In genomic region chr17:1716076-1716911, GRCh38 we compare ENCODE assay signal across 1 cellular context.
TF ChIP-seq lines count a peak whose summit lies in the region.

No MANE protein-coding gene starts in this region.

TF ChIP-seq in HepG2, 621 proteins besides CTCF, POLR2A, EP300 and RAD21 (continued from another document and continues in another):
- TF ChIP-seq ELF1 (CRISPR knock-in tag; IDR thresholded peaks at IDR 0.05) (peak; percentile 26; the same call in 1 of the 2 replicates), ARNT2 (CRISPR knock-in tag; IDR thresholded peaks at IDR 0.05; ENCODE audit: low read depth) (peak; percentile 70), KDM4B (CRISPR knock-in tag; IDR thresholded peaks at IDR 0.05) (0 out of 2 replicates have a peak, but pooled peaks have one; percentile 49), DBP (CRISPR knock-in tag; IDR thresholded peaks at IDR 0.05; ENCODE audit: not compliant biosample characterization) (no peak), HOXA9 (CRISPR knock-in tag; IDR thresholded peaks at IDR 0.05; ENCODE audit: borderline replicate concordance) (no peak), ZFP36L1 (CRISPR knock-in tag; IDR thresholded peaks at IDR 0.05) (no peak), ZNF562 (CRISPR knock-in tag; IDR thresholded peaks at IDR 0.05; ENCODE audit: borderline replicate concordance) (no peak), POLR2AphosphoS5 (IDR thresholded peaks at IDR 0.05; ENCODE audit: low read depth, low read length) (peak; percentile 65), NFYB (CRISPR knock-in tag; IDR thresholded peaks at IDR 0.05) (peak; percentile 100), SRF (IDR thresholded peaks at IDR 0.05; ENCODE audit: low read depth, low read length) (0 out of 2 replicates have a peak, but pooled peaks have one; percentile 15), ZFX (CRISPR knock-in tag; IDR thresholded peaks at IDR 0.05; ENCODE audit: low read depth) (peak; percentile 36; the same call in 1 of the 2 replicates), NCOR1 (IDR thresholded peaks at IDR 0.05; ENCODE audit: borderline replicate concordance, low read length) (no peak), SMYD3 (CRISPR knock-in tag; IDR thresholded peaks at IDR 0.05) (no peak), HDAC1 (CRISPR knock-in tag; IDR thresholded peaks at IDR 0.05) (peak; percentile 92), ZNF772 (CRISPR knock-in tag; IDR thresholded peaks at IDR 0.05) (peak; percentile 21; the same call in 1 of the 2 replicates), CREM (IDR thresholded peaks at IDR 0.05) (peak; percentile 97), CREM (CRISPR knock-in tag; IDR thresholded peaks at IDR 0.05) (no peak; the same call in 1 of the 2 replicates), ZNF768 (CRISPR knock-in tag; IDR thresholded peaks at IDR 0.05) (peak; percentile 76; the same call in 1 of the 2 replicates), ZNF101 (CRISPR knock-in tag; IDR thresholded peaks at IDR 0.05; ENCODE audit: borderline replicate concordance, low read depth) (no peak), ZNF607 (CRISPR knock-in tag; IDR thresholded peaks at IDR 0.05; ENCODE audit: borderline replicate concordance) (peak; percentile 6; the same call in 1 of the 2 replicates), HDAC6 (IDR thresholded peaks at IDR 0.05; ENCODE audit: low read depth, low read length) (no peak), CBX5 (CRISPR knock-in tag; IDR thresholded peaks at IDR 0.05; ENCODE audit: borderline replicate concordance) (peak; percentile 12; the same call in 1 of the 2 replicates), ZNF530 (CRISPR knock-in tag; IDR thresholded peaks at IDR 0.05; ENCODE audit: low read depth) (no peak), NFE2L2 (IDR thresholded peaks at IDR 0.05; ENCODE audit: low read length) (peak; percentile 88), FLYWCH1 (CRISPR knock-in tag; IDR thresholded peaks at IDR 0.05) (no peak), ZKSCAN8 (CRISPR knock-in tag; IDR thresholded peaks at IDR 0.05; ENCODE audit: borderline replicate concordance) (no peak), FOXJ3 (CRISPR knock-in tag; IDR thresholded peaks at IDR 0.05; ENCODE audit: borderline replicate concordance) (0 out of 2 replicates have a peak, but pooled peaks have one; percentile 18), TCF7 (IDR thresholded peaks at IDR 0.05; ENCODE audit: low read depth) (no peak), HCFC1 (IDR thresholded peaks at IDR 0.05; ENCODE audit: low read depth, low read length) (peak; percentile 83), ZFAT (CRISPR knock-in tag; conservative IDR thresholded peaks at IDR 0.05) (no peak), FOXM1 (CRISPR knock-in tag; IDR thresholded peaks at IDR 0.05) (0 out of 2 replicates have a peak, but pooled peaks have one; percentile 22), ZNF510 (CRISPR knock-in tag; IDR thresholded peaks at IDR 0.05; ENCODE audit: low read depth) (peak; percentile 25; the same call in 1 of the 2 replicates), THYN1 (CRISPR knock-in tag; IDR thresholded peaks at IDR 0.05; ENCODE audit: borderline replicate concordance, low read depth) (no peak), RBAK (CRISPR knock-in tag; IDR thresholded peaks at IDR 0.05) (no peak), ZFP41 (CRISPR knock-in tag; IDR thresholded peaks at IDR 0.05; ENCODE audit: borderline replicate concordance) (no peak), HNRNPLL (IDR thresholded peaks at IDR 0.05; ENCODE audit: low read depth, low read length, poor library complexity, severe bottlenecking) (peak; percentile 77), ISL2 (CRISPR knock-in tag; IDR thresholded peaks at IDR 0.05) (peak; percentile 47; the same call in 1 of the 2 replicates), CBFB (CRISPR knock-in tag; IDR thresholded peaks at IDR 0.05) (peak; percentile 34; the same call in 1 of the 2 replicates), RBM39 (IDR thresholded peaks at IDR 0.05; ENCODE audit: low read depth, low read length, poor library complexity, severe bottlenecking) (peak; percentile 76), ZNF687 (CRISPR knock-in tag; IDR thresholded peaks at IDR 0.05) (peak; percentile 58; the same call in 1 of the 2 replicates), SMAD9 (CRISPR knock-in tag; IDR thresholded peaks at IDR 0.05) (no peak), KLF12 (CRISPR knock-in tag; IDR thresholded peaks at IDR 0.05; ENCODE audit: borderline replicate concordance) (peak; percentile 61; the same call in 1 of the 2 replicates), GABPA (IDR thresholded peaks at IDR 0.05; ENCODE audit: low read depth, low read length) (no peak), GABPA (CRISPR knock-in tag; IDR thresholded peaks at IDR 0.05; ENCODE audit: low read depth) (peak; percentile 67)
- TF ChIP-seq, protein P1, sequence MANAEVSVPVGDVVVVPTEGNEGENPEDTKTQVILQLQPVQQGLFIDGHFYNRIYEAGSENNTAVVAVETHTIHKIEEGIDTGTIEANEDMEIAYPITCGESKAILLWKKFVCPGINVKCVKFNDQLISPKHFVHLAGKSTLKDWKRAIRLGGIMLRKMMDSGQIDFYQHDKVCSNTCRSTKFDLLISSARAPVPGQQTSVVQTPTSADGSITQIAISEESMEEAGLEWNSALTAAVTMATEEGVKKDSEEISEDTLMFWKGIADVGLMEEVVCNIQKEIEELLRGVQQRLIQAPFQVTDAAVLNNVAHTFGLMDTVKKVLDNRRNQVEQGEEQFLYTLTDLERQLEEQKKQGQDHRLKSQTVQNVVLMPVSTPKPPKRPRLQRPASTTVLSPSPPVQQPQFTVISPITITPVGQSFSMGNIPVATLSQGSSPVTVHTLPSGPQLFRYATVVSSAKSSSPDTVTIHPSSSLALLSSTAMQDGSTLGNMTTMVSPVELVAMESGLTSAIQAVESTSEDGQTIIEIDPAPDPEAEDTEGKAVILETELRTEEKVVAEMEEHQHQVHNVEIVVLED (CRISPR knock-in tag; IDR thresholded peaks at IDR 0.05; ENCODE audit: borderline replicate concordance): peak; percentile 99
- TF ChIP-seq, protein P2, sequence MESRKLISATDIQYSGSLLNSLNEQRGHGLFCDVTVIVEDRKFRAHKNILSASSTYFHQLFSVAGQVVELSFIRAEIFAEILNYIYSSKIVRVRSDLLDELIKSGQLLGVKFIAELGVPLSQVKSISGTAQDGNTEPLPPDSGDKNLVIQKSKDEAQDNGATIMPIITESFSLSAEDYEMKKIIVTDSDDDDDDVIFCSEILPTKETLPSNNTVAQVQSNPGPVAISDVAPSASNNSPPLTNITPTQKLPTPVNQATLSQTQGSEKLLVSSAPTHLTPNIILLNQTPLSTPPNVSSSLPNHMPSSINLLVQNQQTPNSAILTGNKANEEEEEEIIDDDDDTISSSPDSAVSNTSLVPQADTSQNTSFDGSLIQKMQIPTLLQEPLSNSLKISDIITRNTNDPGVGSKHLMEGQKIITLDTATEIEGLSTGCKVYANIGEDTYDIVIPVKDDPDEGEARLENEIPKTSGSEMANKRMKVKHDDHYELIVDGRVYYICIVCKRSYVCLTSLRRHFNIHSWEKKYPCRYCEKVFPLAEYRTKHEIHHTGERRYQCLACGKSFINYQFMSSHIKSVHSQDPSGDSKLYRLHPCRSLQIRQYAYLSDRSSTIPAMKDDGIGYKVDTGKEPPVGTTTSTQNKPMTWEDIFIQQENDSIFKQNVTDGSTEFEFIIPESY (CRISPR knock-in tag; IDR thresholded peaks at IDR 0.05): no peak
- TF ChIP-seq, protein P3, sequence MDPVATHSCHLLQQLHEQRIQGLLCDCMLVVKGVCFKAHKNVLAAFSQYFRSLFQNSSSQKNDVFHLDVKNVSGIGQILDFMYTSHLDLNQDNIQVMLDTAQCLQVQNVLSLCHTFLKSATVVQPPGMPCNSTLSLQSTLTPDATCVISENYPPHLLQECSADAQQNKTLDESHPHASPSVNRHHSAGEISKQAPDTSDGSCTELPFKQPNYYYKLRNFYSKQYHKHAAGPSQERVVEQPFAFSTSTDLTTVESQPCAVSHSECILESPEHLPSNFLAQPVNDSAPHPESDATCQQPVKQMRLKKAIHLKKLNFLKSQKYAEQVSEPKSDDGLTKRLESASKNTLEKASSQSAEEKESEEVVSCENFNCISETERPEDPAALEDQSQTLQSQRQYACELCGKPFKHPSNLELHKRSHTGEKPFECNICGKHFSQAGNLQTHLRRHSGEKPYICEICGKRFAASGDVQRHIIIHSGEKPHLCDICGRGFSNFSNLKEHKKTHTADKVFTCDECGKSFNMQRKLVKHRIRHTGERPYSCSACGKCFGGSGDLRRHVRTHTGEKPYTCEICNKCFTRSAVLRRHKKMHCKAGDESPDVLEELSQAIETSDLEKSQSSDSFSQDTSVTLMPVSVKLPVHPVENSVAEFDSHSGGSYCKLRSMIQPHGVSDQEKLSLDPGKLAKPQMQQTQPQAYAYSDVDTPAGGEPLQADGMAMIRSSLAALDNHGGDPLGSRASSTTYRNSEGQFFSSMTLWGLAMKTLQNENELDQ (CRISPR knock-in tag; IDR thresholded peaks at IDR 0.05; ENCODE audit: borderline replicate concordance): no peak
- TF ChIP-seq, protein P4, sequence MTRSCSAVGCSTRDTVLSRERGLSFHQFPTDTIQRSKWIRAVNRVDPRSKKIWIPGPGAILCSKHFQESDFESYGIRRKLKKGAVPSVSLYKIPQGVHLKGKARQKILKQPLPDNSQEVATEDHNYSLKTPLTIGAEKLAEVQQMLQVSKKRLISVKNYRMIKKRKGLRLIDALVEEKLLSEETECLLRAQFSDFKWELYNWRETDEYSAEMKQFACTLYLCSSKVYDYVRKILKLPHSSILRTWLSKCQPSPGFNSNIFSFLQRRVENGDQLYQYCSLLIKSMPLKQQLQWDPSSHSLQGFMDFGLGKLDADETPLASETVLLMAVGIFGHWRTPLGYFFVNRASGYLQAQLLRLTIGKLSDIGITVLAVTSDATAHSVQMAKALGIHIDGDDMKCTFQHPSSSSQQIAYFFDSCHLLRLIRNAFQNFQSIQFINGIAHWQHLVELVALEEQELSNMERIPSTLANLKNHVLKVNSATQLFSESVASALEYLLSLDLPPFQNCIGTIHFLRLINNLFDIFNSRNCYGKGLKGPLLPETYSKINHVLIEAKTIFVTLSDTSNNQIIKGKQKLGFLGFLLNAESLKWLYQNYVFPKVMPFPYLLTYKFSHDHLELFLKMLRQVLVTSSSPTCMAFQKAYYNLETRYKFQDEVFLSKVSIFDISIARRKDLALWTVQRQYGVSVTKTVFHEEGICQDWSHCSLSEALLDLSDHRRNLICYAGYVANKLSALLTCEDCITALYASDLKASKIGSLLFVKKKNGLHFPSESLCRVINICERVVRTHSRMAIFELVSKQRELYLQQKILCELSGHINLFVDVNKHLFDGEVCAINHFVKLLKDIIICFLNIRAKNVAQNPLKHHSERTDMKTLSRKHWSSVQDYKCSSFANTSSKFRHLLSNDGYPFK (CRISPR knock-in tag; IDR thresholded peaks at IDR 0.05; ENCODE audit: borderline replicate concordance): peak; percentile 53; the same call in 1 of the 2 replicates
